ENCODE assay signal across 19 cellular contexts in genomic region chr15:90974216-90974615, GRCh38. TPM values are rescaled to one million over a fixed set of nuclear protein-coding genes. Genes with fewer than 3 reads are reported as not detected.
DNase-seq lines count a peak whose midpoint lies in the region; ATAC-seq, FAIRE-seq and TF ChIP-seq lines count a peak whose summit lies in the region.
"Had no signal": no experiment of that assay in that cellular context is flagged by ENCODE, and none has a peak within 500 bp of the region (broad histone marks: within the 10 kb centered on the region; RNA-seq: fewer than 3 reads in every experiment).

No MANE protein-coding gene starts in this region.

- no peak for ATAC-seq in GM23338
- ATAC-seq in K562: no peak
- no peak for ATAC-seq in T-cell (replicated peaks in 1 of 4)
- no peak for ATAC-seq in HG03565 (IDR thresholded peaks at IDR 0.05; ENCODE audit: unreplicated experiment)
- ATAC-seq in right cardiac atrium: no peak

- H3K4me3 ChIP-seq in GM23338: no peak overlapping the region
- H3K4me3 ChIP-seq in K562: no peak overlapping the region
- H3K4me3 ChIP-seq in right cardiac atrium (ENCODE audit: low read length): no peak overlapping the region
- H3K4me3 ChIP-seq: HAP-1 had no signal

- no peaks in the 10 kb centered on the region; the same call in 1 of the 2 replicates for H3K9me3 ChIP-seq in K562 (replicated peaks; ENCODE audit: control insufficient read depth, insufficient read depth, low read depth, low read length)
- H3K9me3 ChIP-seq in right cardiac atrium (ENCODE audit: control insufficient read depth, low read length): no peaks in the 10 kb centered on the region
- H3K9me3 ChIP-seq: HAP-1 had no signal

- H3F3A ChIP-seq in GM23338 (replicated peaks; ENCODE audit: low read depth): 0 out of 2 replicates have a peak, but pooled peaks cover 4% of the 10 kb centered on the region

- H3K4me1 Mint-ChIP-seq in GM23338 (no peaks in the 10 kb centered on the region), endothelial cell (ENCODE audit: unreplicated experiment) (peaks cover 5% of the 10 kb centered on the region), T-cell (no peaks in the 10 kb centered on the region)
- H3K4me1 Mint-ChIP-seq: CD4-positive, alpha-beta memory T cell had no signal

- WGBS in K562 (ENCODE audit: insufficient coverage, low coverage, missing lambda C conversion rate): 98% methylated on average over 6 of the region's 21 CpGs
- 96% methylated on average over 21 of the region's 21 CpGs for WGBS in right cardiac atrium

- H3K27ac Mint-ChIP-seq in GM23338 (no peak overlapping the region), endothelial cell (ENCODE audit: unreplicated experiment) (no peak overlapping the region), T-cell (no peak overlapping the region)
- H3K27ac Mint-ChIP-seq: HFFc6 had no signal

- H3K4me3 Mint-ChIP-seq in GM23338: no peak overlapping the region
- H3K4me3 Mint-ChIP-seq in endothelial cell (ENCODE audit: unreplicated experiment): peak overlapping the region; percentile 8
- H3K4me3 Mint-ChIP-seq in T-cell: no peak overlapping the region
- H3K4me3 Mint-ChIP-seq: CD4-positive, alpha-beta memory T cell; HFFc6 had no signal

- no peak for TF ChIP-seq POLR2A in K562 (conservative IDR thresholded peaks at IDR 0.05)

- TF ChIP-seq EP300 in K562 (IDR thresholded peaks at IDR 0.05; ENCODE audit: low read length): no peak

- H3K27me3 Mint-ChIP-seq in GM23338 (ENCODE audit: insufficient read depth, low read depth, poor library complexity): peaks cover 3% of the 10 kb centered on the region
- H3K27me3 Mint-ChIP-seq in endothelial cell (ENCODE audit: unreplicated experiment): peaks cover 6% of the 10 kb centered on the region
- H3K27me3 Mint-ChIP-seq in T-cell: no peaks in the 10 kb centered on the region
- H3K27me3 Mint-ChIP-seq: CD4-positive, alpha-beta memory T cell had no signal

- H3K36me3 Mint-ChIP-seq in GM23338 (ENCODE audit: low read depth) (peaks cover 78% of the 10 kb centered on the region), endothelial cell (ENCODE audit: low read depth, unreplicated experiment) (peaks cover 4% of the 10 kb centered on the region), T-cell (peaks cover 25% of the 10 kb centered on the region)

- H3K36me3 ChIP-seq in GM23338 (ENCODE audit: insufficient read depth): peaks cover 80% of the 10 kb centered on the region
- H3K36me3 ChIP-seq in K562 (ENCODE audit: control insufficient read depth, insufficient read depth, low read length): peaks cover 90% of the 10 kb centered on the region

- CTCF ChIA-PET in K562 (lab: Yijun Ruan, JAX; ENCODE audit: low intra/inter-chr PET ratio): no interaction called here
- CTCF ChIA-PET in T-cell (lab: Charles Lee): no interaction called here

- TF ChIP-seq CTCF in GM23338 (conservative IDR thresholded peaks at IDR 0.05; ENCODE audit: low read depth in 2 of 2) (no peak), K562 (IDR thresholded peaks at IDR 0.05 in 2 of 3, conservative IDR thresholded peaks at IDR 0.05 in 1 of 3; ENCODE audit: insufficient read depth in 2 of 3, low read depth in 1 of 3, low read length in 3 of 3) (no peak), endothelial cell (IDR thresholded peaks at IDR 0.05; ENCODE audit: unreplicated experiment) (no peak)

- H3K27me3 ChIP-seq in GM23338 (ENCODE audit: insufficient read depth) (no peaks in the 10 kb centered on the region), K562 (ENCODE audit: control insufficient read depth in 2 of 2, insufficient read depth in 2 of 2, low read length in 2 of 2) (no peaks in the 10 kb centered on the region), right cardiac atrium (ENCODE audit: control insufficient read depth, insufficient read depth) (no peaks in the 10 kb centered on the region)

- no peak for TF ChIP-seq RAD21 in K562 (CRISPR knock-in tag; conservative IDR thresholded peaks at IDR 0.05 in 1 of 2, IDR thresholded peaks at IDR 0.05 in 1 of 2)

- H3K79me2 ChIP-seq in GM23338 (replicated peaks; ENCODE audit: insufficient read depth) (no peaks in the 10 kb centered on the region), K562 (ENCODE audit: control insufficient read depth, insufficient read depth, low read length) (peaks cover 2% of the 10 kb centered on the region; the same call in 1 of the 3 replicates)

- H3K9ac ChIP-seq in K562 (ENCODE audit: insufficient read depth in 1 of 2, low read depth in 2 of 2, low read length in 2 of 2): no peak overlapping the region

- H3K9me2 ChIP-seq in GM23338 (ENCODE audit: insufficient read depth): no peaks in the 10 kb centered on the region

- H3K9me3 Mint-ChIP-seq in GM23338 (no peaks in the 10 kb centered on the region), endothelial cell (ENCODE audit: unreplicated experiment) (no peaks in the 10 kb centered on the region), T-cell (no peaks in the 10 kb centered on the region)
- H3K9me3 Mint-ChIP-seq: CD4-positive, alpha-beta memory T cell; HFFc6 had no signal

- intact Hi-C loops in K562 (cut with micrococcal nuclease): no loop called here
- intact Hi-C loops in right cardiac atrium (cut with DNase I): no loop called here

- BruUV-seq in K562 (replicated peaks; lab: Mats Ljungman, UMichigan): no TSS peak

- no peak overlapping the region for H2AFZ ChIP-seq in GM23338
- H2AFZ ChIP-seq in K562 (ENCODE audit: low read depth, low read length): no peak overlapping the region

- H3K9me1 ChIP-seq in K562 (ENCODE audit: control insufficient read depth, insufficient read depth, low read length): peaks cover 2% of the 10 kb centered on the region

- in situ Hi-C loops in K562 (cut with MboI): no loop called here

- peaks cover 17% of the 10 kb centered on the region for H4K20me1 ChIP-seq in GM23338 (replicated peaks; ENCODE audit: insufficient read depth)
- peaks cover 3% of the 10 kb centered on the region; the same call in 1 of the 2 replicates for H4K20me1 ChIP-seq in K562 (replicated peaks; ENCODE audit: control insufficient read depth, insufficient read depth, low read length)

- H3K4me1 ChIP-seq in GM23338 (ENCODE audit: insufficient read depth): no peaks in the 10 kb centered on the region
- H3K4me1 ChIP-seq in K562 (replicated peaks in 1 of 2; ENCODE audit: control insufficient read depth in 2 of 2, insufficient read depth in 2 of 2, low read length in 2 of 2): no peaks in the 10 kb centered on the region; a peak in 1 of 5 replicates
- H3K4me1 ChIP-seq in right cardiac atrium (ENCODE audit: control insufficient read depth, insufficient read depth, low read length): no peaks in the 10 kb centered on the region
- H3K4me1 ChIP-seq: HAP-1 had no signal

- FAIRE-seq in K562 (lab: Jason Lieb, UNC): no peak
- FAIRE-seq: GM12891, GM18507, H54 had no signal

- no peak overlapping the region for H3K4me2 ChIP-seq in GM23338
- no peak overlapping the region for H3K4me2 ChIP-seq in K562 (ENCODE audit: insufficient read depth, low read length)

- POLR2A ChIA-PET in K562 (lab: Yijun Ruan, JAX) (no interaction called here), T-cell (lab: Charles Lee) (no interaction called here)

- peak overlapping the region; percentile 59; the same call in 1 of the 2 replicates for H3K27ac ChIP-seq in GM23338 (ENCODE audit: low read depth)
- H3K27ac ChIP-seq in K562 (ENCODE audit: extremely low read depth, low read depth, low read length): no peak overlapping the region
- H3K27ac ChIP-seq in right cardiac atrium (ENCODE audit: low read length): no peak overlapping the region

- DNase-seq in GM23338 (ENCODE audit: low spot score): no peak
- no peak for DNase-seq in K562 (ENCODE audit: extremely low read depth in 1 of 4, low spot score in 3 of 4)
- no peak for DNase-seq in endothelial cell (ENCODE audit: low spot score)
- DNase-seq in T-cell: no peak
- no peak for DNase-seq in right cardiac atrium
- DNase-seq: C1 segment of cervical spinal cord; Calu3; CD4-positive, alpha-beta memory T cell; COR-L47; DMS53; DMS79 treated with DMSO at 0.1 percent for 48 hours; GF-D8; GOT3; HFFc6 had no signal

RNA-seq across cellular contexts. Expression of gene RCCD1, which starts 19.5 kb away (rescaled TPM):
- 16.4 and 17.1 TPM in 2 replicates for total RNA-seq in GM23338 (2014; rRNA removed; shearing (Covaris generic))
- polyA plus RNA-seq in GM23338 (2016; fragmentation: Nextera tagmentation; extraction: Ambion mirVana) (10.8 and 14.3 TPM in 2 replicates), K562 (2011; rRNA removed) (28.5 and 39.6 TPM in 2 replicates), K562 (2014; fragmentation: Illumina TruSeq; extraction: Trizol) (22.3 and 24.7 TPM in 2 replicates), K562 (2014; fragmentation: Nextera tagmentation; extraction: Ambion mirVana) (10 to 100 TPM; 11.1 to 12.2 TPM), K562 (2014; rRNA removed) (45.2 and 51.4 TPM in 2 replicates), right cardiac atrium (11.1 TPM)
- total RNA-seq in K562 (2011; cell fraction: chromatin; rRNA removed; ENCODE audit: low replicate concordance): 100 and 115 TPM in 2 replicates
- 74.7 and 75.5 TPM in 2 replicates for total RNA-seq in K562 (2011; cell fraction: nucleolus; rRNA removed)
- total RNA-seq in K562 (2011; cell fraction: nucleoplasm; rRNA removed): 86.9 and 97.7 TPM in 2 replicates
- total RNA-seq in K562 (2014; rRNA removed) (38.1 and 41.2 TPM in 2 replicates), K562 (2014; rRNA removed; fragmentation: Illumina TruSeq; extraction: Trizol) (17.0 and 18.0 TPM in 2 replicates), K562 (2015; rRNA removed; fragmentation: Illumina TruSeq; extraction: Trizol) (16.7 and 23.7 TPM in 2 replicates), K562 (2021) (44.0 and 45.9 TPM in 2 replicates), endothelial cell (ENCODE audit: unreplicated experiment) (5.2 TPM), T-cell (10 to 100 TPM in 3 of 5 donors, 1 to 10 TPM in 2; 5.7 to 21.2 (median 15.8) TPM), right cardiac atrium (10 to 100 TPM in 3 of 4 donors, 1 to 10 TPM in 1; 8.7 to 14.8 (median 13.4) TPM)
- 17.6 and 22.6 TPM in 2 replicates for polyA plus RNA-seq in K562 (2011; cell fraction: cytosol; rRNA removed)
- 232 and 244 TPM in 2 replicates for polyA plus RNA-seq in K562 (2011; cell fraction: nucleus; rRNA removed)
- polyA plus RNA-seq in K562 (2012): 41.3 and 51.9 TPM in 2 replicates
- 10.3 and 13.1 TPM in 2 replicates for polyA minus RNA-seq in K562 (2011; rRNA and poly(A)+ RNA removed)
- polyA minus RNA-seq in K562 (2011; cell fraction: cytosol; rRNA and poly(A)+ RNA removed): 9.4 and 12.6 TPM in 2 replicates
- 25.3 and 29.9 TPM in 2 replicates for polyA minus RNA-seq in K562 (2011; cell fraction: nucleus; rRNA and poly(A)+ RNA removed)

RNA-seq across cellular contexts. Expression of gene PRC1, which starts 20.1 kb away (rescaled TPM):
- 93.1 and 102 TPM in 2 replicates for total RNA-seq in GM23338 (2014; rRNA removed; shearing (Covaris generic))
- polyA plus RNA-seq in GM23338 (2016; fragmentation: Nextera tagmentation; extraction: Ambion mirVana) (148 and 150 TPM in 2 replicates), K562 (2011; rRNA removed) (391 and 460 TPM in 2 replicates), K562 (2014; fragmentation: Illumina TruSeq; extraction: Trizol) (248 and 284 TPM in 2 replicates), K562 (2014; fragmentation: Nextera tagmentation; extraction: Ambion mirVana) (100 to 1,000 TPM; 156 to 240 TPM), K562 (2014; rRNA removed) (256 and 264 TPM in 2 replicates), right cardiac atrium (5.7 TPM)
- total RNA-seq in K562 (2011; cell fraction: chromatin; rRNA removed; ENCODE audit: low replicate concordance): 402 and 749 TPM in 2 replicates
- 233 and 300 TPM in 2 replicates for total RNA-seq in K562 (2011; cell fraction: nucleolus; rRNA removed)
- 292 and 338 TPM in 2 replicates for total RNA-seq in K562 (2011; cell fraction: nucleoplasm; rRNA removed)
- total RNA-seq in K562 (2014; rRNA removed) (226 and 263 TPM in 2 replicates), K562 (2014; rRNA removed; fragmentation: Illumina TruSeq; extraction: Trizol) (201 and 210 TPM in 2 replicates), K562 (2015; rRNA removed; fragmentation: Illumina TruSeq; extraction: Trizol) (223 and 228 TPM in 2 replicates), K562 (2021) (150 and 181 TPM in 2 replicates), endothelial cell (ENCODE audit: unreplicated experiment) (19.5 TPM), T-cell (10 to 100 TPM in 2 of 5 donors, 1 to 10 TPM in 3; 4.7 to 25.9 (median 6.8) TPM), right cardiac atrium (1 to 10 TPM; 5.1 to 8.7 (median 6.9) TPM)
- polyA plus RNA-seq in K562 (2011; cell fraction: cytosol; rRNA removed): 329 and 446 TPM in 2 replicates
- polyA plus RNA-seq in K562 (2011; cell fraction: nucleus; rRNA removed): 1,023 and 1,561 TPM in 2 replicates
- polyA plus RNA-seq in K562 (2012): 176 and 186 TPM in 2 replicates
- 342 and 344 TPM in 2 replicates for polyA minus RNA-seq in K562 (2011; rRNA and poly(A)+ RNA removed)
- polyA minus RNA-seq in K562 (2011; cell fraction: cytosol; rRNA and poly(A)+ RNA removed): 145 and 166 TPM in 2 replicates
- 175 and 402 TPM in 2 replicates for polyA minus RNA-seq in K562 (2011; cell fraction: nucleus; rRNA and poly(A)+ RNA removed)

RNA-seq across cellular contexts. Expression of gene UNC45A, which starts 39.1 kb away (rescaled TPM):
- total RNA-seq in GM23338 (2014; rRNA removed; shearing (Covaris generic)): 86.8 and 87.5 TPM in 2 replicates
- polyA plus RNA-seq in GM23338 (2016; fragmentation: Nextera tagmentation; extraction: Ambion mirVana) (35.9 and 40.2 TPM in 2 replicates), K562 (2011; rRNA removed) (43.7 and 56.7 TPM in 2 replicates), K562 (2014; fragmentation: Illumina TruSeq; extraction: Trizol) (35.7 and 46.7 TPM in 2 replicates), K562 (2014; fragmentation: Nextera tagmentation; extraction: Ambion mirVana) (10 to 100 TPM; 22.4 to 23.1 TPM), K562 (2014; rRNA removed) (54.5 and 55.5 TPM in 2 replicates), right cardiac atrium (24.0 TPM)
- total RNA-seq in K562 (2011; cell fraction: chromatin; rRNA removed; ENCODE audit: low replicate concordance): 131 and 331 TPM in 2 replicates
- total RNA-seq in K562 (2011; cell fraction: nucleolus; rRNA removed): 205 and 228 TPM in 2 replicates
- total RNA-seq in K562 (2011; cell fraction: nucleoplasm; rRNA removed): 113 and 152 TPM in 2 replicates
- total RNA-seq in K562 (2014; rRNA removed) (59.8 and 65.2 TPM in 2 replicates), K562 (2014; rRNA removed; fragmentation: Illumina TruSeq; extraction: Trizol) (19.2 and 22.6 TPM in 2 replicates), K562 (2015; rRNA removed; fragmentation: Illumina TruSeq; extraction: Trizol) (47.7 and 52.5 TPM in 2 replicates), K562 (2021) (79.0 and 79.3 TPM in 2 replicates), endothelial cell (ENCODE audit: unreplicated experiment) (102 TPM), T-cell (10 to 100 TPM; 39.4 to 80.3 (median 72.2) TPM), right cardiac atrium (10 to 100 TPM; 26.2 to 32.8 (median 29.9) TPM)
- 46.7 and 62.9 TPM in 2 replicates for polyA plus RNA-seq in K562 (2011; cell fraction: cytosol; rRNA removed)
- polyA plus RNA-seq in K562 (2011; cell fraction: nucleus; rRNA removed): 163 and 164 TPM in 2 replicates
- polyA plus RNA-seq in K562 (2012): 75.1 and 75.7 TPM in 2 replicates
- polyA minus RNA-seq in K562 (2011; rRNA and poly(A)+ RNA removed): 51.9 and 58.7 TPM in 2 replicates
- 50.4 and 51.9 TPM in 2 replicates for polyA minus RNA-seq in K562 (2011; cell fraction: cytosol; rRNA and poly(A)+ RNA removed)
- polyA minus RNA-seq in K562 (2011; cell fraction: nucleus; rRNA and poly(A)+ RNA removed): 51.0 and 77.4 TPM in 2 replicates

RNA-seq across cellular contexts. Expression of gene HDDC3, which starts 41.9 kb away (rescaled TPM):
- 9.1 and 19.0 TPM in 2 replicates for total RNA-seq in GM23338 (2014; rRNA removed; shearing (Covaris generic))
- polyA plus RNA-seq in GM23338 (2016; fragmentation: Nextera tagmentation; extraction: Ambion mirVana): 16.0 and 17.4 TPM in 2 replicates
- 27.3 and 60.3 TPM in 2 replicates for total RNA-seq in K562 (2011; cell fraction: chromatin; rRNA removed; ENCODE audit: low replicate concordance)
- 59.5 and 62.4 TPM in 2 replicates for total RNA-seq in K562 (2011; cell fraction: nucleolus; rRNA removed)
- total RNA-seq in K562 (2011; cell fraction: nucleoplasm; rRNA removed): 46.9 and 47.9 TPM in 2 replicates
- 54.1 and 64.9 TPM in 2 replicates for total RNA-seq in K562 (2014; rRNA removed)
- total RNA-seq in K562 (2014; rRNA removed; fragmentation: Illumina TruSeq; extraction: Trizol): 28.2 and 33.0 TPM in 2 replicates
- 36.6 and 36.9 TPM in 2 replicates for total RNA-seq in K562 (2015; rRNA removed; fragmentation: Illumina TruSeq; extraction: Trizol)
- total RNA-seq in K562 (2021): 42.6 and 43.0 TPM in 2 replicates
- polyA plus RNA-seq in K562 (2011; rRNA removed): 30.8 and 33.4 TPM in 2 replicates
- 37.1 and 49.7 TPM in 2 replicates for polyA plus RNA-seq in K562 (2011; cell fraction: cytosol; rRNA removed)
- polyA plus RNA-seq in K562 (2011; cell fraction: nucleus; rRNA removed): 37.0 and 41.5 TPM in 2 replicates
- polyA plus RNA-seq in K562 (2012): 29.7 and 31.4 TPM in 2 replicates
- polyA plus RNA-seq in K562 (2014; fragmentation: Illumina TruSeq; extraction: Trizol): 51.7 and 54.2 TPM in 2 replicates
- polyA plus RNA-seq in K562 (2014; fragmentation: Nextera tagmentation; extraction: Ambion mirVana): 10 to 100 TPM; 14.9 to 21.3 TPM
- polyA plus RNA-seq in K562 (2014; rRNA removed): 55.8 and 65.8 TPM in 2 replicates
- 21.5 and 26.2 TPM in 2 replicates for polyA minus RNA-seq in K562 (2011; rRNA and poly(A)+ RNA removed)
- polyA minus RNA-seq in K562 (2011; cell fraction: cytosol; rRNA and poly(A)+ RNA removed): 10.3 and 15.1 TPM in 2 replicates
- 28.9 and 44.4 TPM in 2 replicates for polyA minus RNA-seq in K562 (2011; cell fraction: nucleus; rRNA and poly(A)+ RNA removed)
- 14.5 TPM for total RNA-seq in endothelial cell (ENCODE audit: unreplicated experiment)
- 10 to 100 TPM; 14.4 to 28.6 (median 26.2) TPM for total RNA-seq in T-cell
- total RNA-seq in right cardiac atrium: 10 to 100 TPM; 13.5 to 17.7 (median 17.0) TPM
- 22.2 TPM for polyA plus RNA-seq in right cardiac atrium

RNA-seq across cellular contexts. Expression of gene VPS33B, which starts 48.2 kb away (rescaled TPM):
- 8.8 and 9.2 TPM in 2 replicates for total RNA-seq in GM23338 (2014; rRNA removed; shearing (Covaris generic))
- polyA plus RNA-seq in GM23338 (2016; fragmentation: Nextera tagmentation; extraction: Ambion mirVana) (15.2 and 19.1 TPM in 2 replicates), K562 (2011; rRNA removed) (25.5 and 28.0 TPM in 2 replicates), K562 (2014; fragmentation: Illumina TruSeq; extraction: Trizol) (12.4 and 16.3 TPM in 2 replicates), K562 (2014; fragmentation: Nextera tagmentation; extraction: Ambion mirVana) (10 to 100 TPM in 1 of 2 experiments, 1 to 10 TPM in 1; 9.8 to 10.7 TPM), K562 (2014; rRNA removed) (12.7 and 15.1 TPM in 2 replicates), right cardiac atrium (4.2 TPM)
- total RNA-seq in K562 (2011; cell fraction: chromatin; rRNA removed; ENCODE audit: low replicate concordance): 35.4 and 57.8 TPM in 2 replicates
- 34.5 and 42.0 TPM in 2 replicates for total RNA-seq in K562 (2011; cell fraction: nucleolus; rRNA removed)
- 28.3 and 30.4 TPM in 2 replicates for total RNA-seq in K562 (2011; cell fraction: nucleoplasm; rRNA removed)
- total RNA-seq in K562 (2014; rRNA removed) (9.4 and 10.2 TPM in 2 replicates), K562 (2014; rRNA removed; fragmentation: Illumina TruSeq; extraction: Trizol) (14.3 and 14.8 TPM in 2 replicates), K562 (2015; rRNA removed; fragmentation: Illumina TruSeq; extraction: Trizol) (13.0 and 13.5 TPM in 2 replicates), K562 (2021) (19.6 and 19.9 TPM in 2 replicates), endothelial cell (ENCODE audit: unreplicated experiment) (16.0 TPM), T-cell (10 to 100 TPM; 19.3 to 29.8 (median 26.0) TPM), right cardiac atrium (1 to 10 TPM; 3.8 to 7.6 (median 6.8) TPM)
- polyA plus RNA-seq in K562 (2011; cell fraction: cytosol; rRNA removed): 12.5 and 12.9 TPM in 2 replicates
- 34.8 and 45.4 TPM in 2 replicates for polyA plus RNA-seq in K562 (2011; cell fraction: nucleus; rRNA removed)
- 22.2 and 32.7 TPM in 2 replicates for polyA plus RNA-seq in K562 (2012)
- polyA minus RNA-seq in K562 (2011; rRNA and poly(A)+ RNA removed): 13.7 and 22.8 TPM in 2 replicates
- polyA minus RNA-seq in K562 (2011; cell fraction: cytosol; rRNA and poly(A)+ RNA removed): 4.2 and 20.6 TPM in 2 replicates
- polyA minus RNA-seq in K562 (2011; cell fraction: nucleus; rRNA and poly(A)+ RNA removed): 7.9 and 12.8 TPM in 2 replicates
